ENCODE assay signal across 32 cellular contexts in genomic region chr2:21787931-21788330, GRCh38.
"Had no signal": no experiment of that assay in that cellular context is flagged by ENCODE, and none has a peak within 500 bp of the region (broad histone marks: within the 10 kb centered on the region; RNA-seq: fewer than 3 reads in every experiment).

No MANE protein-coding gene starts in this region.

- H3K27me3 ChIP-seq: breast epithelium, foreskin keratinocyte, heart left ventricle, pancreas, sigmoid colon, suprapubic skin, tibial artery, upper lobe of right lung had no signal

- H3K4me1 ChIP-seq: breast epithelium, foreskin keratinocyte, lower lobe of right lung, pancreas, prostate gland, sigmoid colon, suprapubic skin, upper lobe of right lung had no signal

- H3K27ac ChIP-seq: breast epithelium, foreskin keratinocyte, heart left ventricle, lower lobe of right lung, pancreas, prostate gland, sigmoid colon, suprapubic skin, tibial artery, upper lobe of right lung, VCaP had no signal

- DNase-seq: activated CD4-positive, alpha-beta memory T cell treated with anti-CD3 and anti-CD28 coated beads for 36 hours; activated CD4-positive, alpha-beta T cell treated with anti-CD3 and anti-CD28 coated beads for 4 hours; activated CD8-positive, alpha-beta memory T cell treated with anti-CD3 and anti-CD28 coated beads, Interleukin-2, amount 50 U/mL, for 4 hours; activated gamma-delta T cell; activated naive CD4-positive, alpha-beta T cell treated with anti-CD3 and anti-CD28 coated beads, Interleukin-2, amount 10 ng/mL, durations not matched to agents 7 days and 5 days; activated naive CD8-positive, alpha-beta T cell treated with anti-CD3 and anti-CD28 coated beads, Interleukin-2, amount 10 ng/mL, durations not matched to agents 7 days and 5 days; activated T-cell treated with anti-CD3 and anti-CD28 coated beads, Interleukin-2, amount 50 U/mL, for 1 hour; amygdala; central memory CD4-positive, alpha-beta T cell; dermis blood vessel endothelial cell; effector CD8-positive, alpha-beta T cell; foreskin keratinocyte; heart left ventricle; kidney glomerular epithelial cell; lower lobe of right lung; mesenchymal stem cell; naive thymus-derived CD8-positive, alpha-beta T cell; nucleus accumbens; pancreas; retina; sigmoid colon; stimulated activated CD4-positive, alpha-beta T cell treated with anti-CD3 and anti-CD28 coated beads, Interleukin-15, amount 100 ng/mL, for 24 hours; stimulated activated CD4-positive, alpha-beta T cell treated with anti-CD3 and anti-CD28 coated beads, Interleukin-2, amount 100 ng/mL, for 24 hours; stimulated activated naive B cell treated with anti-CD40 and anti-IgM and Interleukin-4, amounts not matched to agents 10 μg/mL and 1 μg/mL and 100 μg/mL, for 72 hours; T-helper 9 cell; tibial artery; upper lobe of right lung had no signal

- H3K9me3 ChIP-seq: breast epithelium, heart left ventricle, lower lobe of right lung, pancreas, prostate gland, sigmoid colon, suprapubic skin, tibial artery, upper lobe of right lung had no signal

- H3K36me3 ChIP-seq: breast epithelium, heart left ventricle, lower lobe of right lung, pancreas, prostate gland, sigmoid colon, suprapubic skin, tibial artery, upper lobe of right lung had no signal

- ATAC-seq: foreskin keratinocyte; heart left ventricle; left lobe of liver; lower lobe of right lung; naive thymus-derived CD8-positive, alpha-beta T cell; pancreas; stimulated activated naive B cell treated with anti-CD40 and anti-IgM and Interleukin-4, amounts not matched to agents 10 μg/mL and 1 μg/mL and 100 μg/mL, for 72 hours; upper lobe of right lung had no signal

- H3K4me3 ChIP-seq: breast epithelium, heart left ventricle, lower lobe of right lung, pancreas, prostate gland, sigmoid colon, suprapubic skin, tibial artery, upper lobe of right lung had no signal
